25 cellular contexts compared by ENCODE assay signal in the genomic region with DNA sequence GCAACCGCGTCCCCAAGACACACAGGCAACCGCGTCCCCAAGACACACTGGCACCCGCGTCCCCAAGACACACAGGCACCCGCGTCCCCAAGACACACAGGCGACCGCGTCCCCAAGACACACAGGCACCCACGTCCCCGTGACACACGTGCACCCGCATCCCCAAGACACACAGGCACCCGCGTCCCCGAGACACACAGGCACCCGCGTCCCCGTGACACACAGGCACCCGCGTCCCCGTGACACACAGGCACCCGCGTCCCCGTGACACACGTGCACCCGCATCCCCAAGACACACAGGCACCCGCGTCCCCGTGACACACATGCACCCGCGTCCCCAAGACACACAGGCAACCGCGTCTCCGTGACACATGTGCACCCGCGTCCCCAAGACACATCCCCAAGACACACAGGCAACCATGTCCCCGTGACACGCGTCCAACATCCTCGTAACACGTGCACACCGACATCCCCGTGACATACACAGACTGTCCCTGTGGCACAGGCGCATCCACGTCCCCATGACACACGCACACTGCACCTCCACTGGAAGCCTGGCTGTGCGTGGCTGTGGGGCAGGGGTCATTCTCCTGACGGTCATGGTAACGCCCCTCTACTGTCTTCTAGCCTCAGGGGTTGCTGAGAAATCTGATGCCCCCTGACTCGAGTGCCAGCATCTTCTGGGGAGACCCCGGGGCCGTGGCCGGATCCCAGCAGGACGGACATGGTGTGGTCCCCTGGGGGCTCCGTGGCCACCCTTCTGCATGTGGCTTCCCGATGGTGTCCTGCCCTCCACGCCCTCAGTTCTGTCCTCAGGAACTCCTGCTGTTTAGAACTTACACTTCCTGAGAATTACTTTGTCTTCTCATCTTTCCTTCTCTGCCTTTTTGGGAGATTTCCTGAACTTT. TPM values are rescaled to one million over a fixed set of nuclear protein-coding genes. Genes with fewer than 3 reads are reported as not detected.
A peak's percentile ranks its signal among the peaks of the same experiment; 100 is the strongest.
DNase-seq lines count a peak whose midpoint lies in the region; ATAC-seq, FAIRE-seq and TF ChIP-seq lines count a peak whose summit lies in the region.
"Had no signal": no experiment of that assay in that cellular context is flagged by ENCODE, and none has a peak within 500 bp of the region (broad histone marks: within the 10 kb centered on the region; RNA-seq: fewer than 3 reads in every experiment).

No MANE protein-coding gene starts in this region.

- H3K14ac ChIP-seq in mesenchymal stem cell (ENCODE audit: low read length in 2 of 2), result no peak overlapping the region

- H3K4me3 ChIP-seq in heart left ventricle (no peak overlapping the region), left ventricle myocardium inferior (no peak overlapping the region), K562 (no peak overlapping the region), mesenchymal stem cell (ENCODE audit: insufficient read depth in 1 of 2, low read depth in 1 of 2, low read length in 2 of 2) (no peak overlapping the region)

- DNase-seq in heart left ventricle (peak in 3 of 5 donors; percentile 13 to 47 (median 24)), left ventricle myocardium inferior (no peak), K562 (ENCODE audit: extremely low read depth in 1 of 4, low spot score in 3 of 4) (no peak), mesenchymal stem cell (no peak), urothelium cell line (ENCODE audit: low spot score) (no peak), DMS79 (lab: John Stamatoyannopoulos, UW) (no peak), NCI-H82 (lab: John Stamatoyannopoulos, UW) (no peak)
- DNase-seq: 8988T; Calu3; CD8-positive, alpha-beta T cell; EL; HFFc6; MM.1S; NCI-H1092; NCI-H1436 treated with DMSO at 0.1 percent for 48 hours; NCI-H2029 treated with DMSO at 0.1 percent for 48 hours; NCI-H2171; NCI-H526 treated with DMSO at 0.1 percent for 48 hours had no signal

- no peaks in the 10 kb centered on the region for H3K9me1 ChIP-seq in K562 (ENCODE audit: control insufficient read depth, insufficient read depth, low read length)

- TF ChIP-seq CTCF in heart left ventricle (IDR thresholded peaks at IDR 0.05) (no peak), left ventricle myocardium inferior (IDR thresholded peaks at IDR 0.05; ENCODE audit: borderline replicate concordance) (no peak), K562 (IDR thresholded peaks at IDR 0.05 in 2 of 3, conservative IDR thresholded peaks at IDR 0.05 in 1 of 3; ENCODE audit: insufficient read depth in 2 of 3, low read depth in 1 of 3, low read length in 3 of 3) (no peak)

- no peaks in the 10 kb centered on the region for H3K79me2 ChIP-seq in K562 (ENCODE audit: control insufficient read depth, insufficient read depth, low read length)

- H2BK120ac ChIP-seq in mesenchymal stem cell (ENCODE audit: low read depth, low read length), result no peak overlapping the region

- peaks cover 0 to 4% (median 0%) of the 10 kb centered on the region in 9 donors for H3K36me3 ChIP-seq in heart left ventricle
- peaks cover 6% of the 10 kb centered on the region for H3K36me3 ChIP-seq in left ventricle myocardium inferior
- no peaks in the 10 kb centered on the region for H3K36me3 ChIP-seq in K562 (ENCODE audit: control insufficient read depth, insufficient read depth, low read length)
- peaks cover 0 to 26% of the 10 kb centered on the region in 2 experiments for H3K36me3 ChIP-seq in mesenchymal stem cell (ENCODE audit: control insufficient read depth in 1 of 2, insufficient read depth in 2 of 2, low read depth in 1 of 2, low read length in 2 of 2)

- intact Hi-C loops in heart left ventricle (cut with DNase I) (no loop called here), left ventricle myocardium inferior (cut with micrococcal nuclease) (no loop called here), K562 (cut with micrococcal nuclease) (no loop called here)

- H3K23ac ChIP-seq in mesenchymal stem cell (ENCODE audit: low read length in 2 of 2), result no peak overlapping the region

- ATAC-seq in heart left ventricle (no peak), K562 (no peak), HG03520 (IDR thresholded peaks at IDR 0.05; ENCODE audit: unreplicated experiment) (no peak)
- ATAC-seq: CD8-positive, alpha-beta T cell; Panc1 had no signal

- no peak overlapping the region for H3K18ac ChIP-seq in mesenchymal stem cell (ENCODE audit: low read depth in 1 of 2, low read length in 2 of 2)

- no peak for TF ChIP-seq RAD21 in K562 (CRISPR knock-in tag; conservative IDR thresholded peaks at IDR 0.05 in 1 of 2, IDR thresholded peaks at IDR 0.05 in 1 of 2)

- no peak overlapping the region for H4K8ac ChIP-seq in mesenchymal stem cell (ENCODE audit: low read length)

- CTCF ChIA-PET in K562 (lab: Yijun Ruan, JAX; ENCODE audit: low intra/inter-chr PET ratio), result no interaction called here

- no peak overlapping the region for H2BK12ac ChIP-seq in mesenchymal stem cell (ENCODE audit: low read length in 2 of 2)

- no peak overlapping the region for H2BK5ac ChIP-seq in mesenchymal stem cell (ENCODE audit: low read depth, low read length, poor library complexity, severe bottlenecking)

- H3K27ac ChIP-seq in heart left ventricle (no peak overlapping the region), left ventricle myocardium inferior (replicated peaks) (no peak overlapping the region), K562 (ENCODE audit: extremely low read depth, low read depth, low read length) (no peak overlapping the region), mesenchymal stem cell (ENCODE audit: low read length, poor library complexity, severe bottlenecking) (no peak overlapping the region)

- no peak overlapping the region for H3K9ac ChIP-seq in K562 (ENCODE audit: insufficient read depth in 1 of 2, low read depth in 2 of 2, low read length in 2 of 2)
- H3K9ac ChIP-seq in mesenchymal stem cell (ENCODE audit: low read length), result no peak overlapping the region

- no peak overlapping the region for H2AK5ac ChIP-seq in mesenchymal stem cell (ENCODE audit: low read length, severe bottlenecking)

- no peaks in the 10 kb centered on the region for H3K27me3 ChIP-seq in heart left ventricle
- no peaks in the 10 kb centered on the region for H3K27me3 ChIP-seq in left ventricle myocardium inferior (ENCODE audit: low read depth)
- H3K27me3 ChIP-seq in K562 (ENCODE audit: control insufficient read depth in 2 of 2, insufficient read depth in 2 of 2, low read length in 2 of 2), result no peaks in the 10 kb centered on the region
- H3K27me3 ChIP-seq in mesenchymal stem cell (ENCODE audit: control insufficient read depth in 1 of 2, insufficient read depth in 1 of 2, low read length in 2 of 2), result no peaks in the 10 kb centered on the region

- POLR2A ChIA-PET in K562 (lab: Yijun Ruan, JAX), result no interaction called here

- H3K4me1 ChIP-seq in heart left ventricle, result no peaks in the 10 kb centered on the region
- H3K4me1 ChIP-seq in left ventricle myocardium inferior, result no peaks in the 10 kb centered on the region
- H3K4me1 ChIP-seq in K562 (replicated peaks in 1 of 2; ENCODE audit: control insufficient read depth in 2 of 2, insufficient read depth in 2 of 2, low read length in 2 of 2), result peaks cover 0 to 45% of the 10 kb centered on the region in 2 experiments; a peak in 2 of 5 replicates
- H3K4me1 ChIP-seq in mesenchymal stem cell (ENCODE audit: control insufficient read depth, insufficient read depth, low read depth, low read length), result peaks cover 17% of the 10 kb centered on the region

- H4K20me1 ChIP-seq in K562 (replicated peaks; ENCODE audit: control insufficient read depth, insufficient read depth, low read length), result no peaks in the 10 kb centered on the region

- no peaks in the 10 kb centered on the region for H3K9me3 ChIP-seq in heart left ventricle
- H3K9me3 ChIP-seq in left ventricle myocardium inferior (replicated peaks), result no peaks in the 10 kb centered on the region
- H3K9me3 ChIP-seq in K562 (replicated peaks; ENCODE audit: control insufficient read depth, insufficient read depth, low read depth, low read length), result peaks cover 7% of the 10 kb centered on the region; the same call in 1 of the 2 replicates
- H3K9me3 ChIP-seq in mesenchymal stem cell (ENCODE audit: control insufficient read depth, low read length), result peaks cover 2% of the 10 kb centered on the region

- peak overlapping the region; percentile 69 for H4K91ac ChIP-seq in mesenchymal stem cell (ENCODE audit: low read length)

- TF ChIP-seq EP300 in K562 (IDR thresholded peaks at IDR 0.05; ENCODE audit: low read length), result no peak

- TF ChIP-seq POLR2A in heart left ventricle (IDR thresholded peaks at IDR 0.05) (no peak), K562 (conservative IDR thresholded peaks at IDR 0.05) (no peak)

- no peak overlapping the region for H2BK15ac ChIP-seq in mesenchymal stem cell (ENCODE audit: low read depth, poor library complexity, severe bottlenecking)

- H3K79me1 ChIP-seq in mesenchymal stem cell (replicated peaks; ENCODE audit: low read length, poor library complexity, severe bottlenecking), result peaks cover 14% of the 10 kb centered on the region

- BruUV-seq in K562 (replicated peaks; lab: Mats Ljungman, UMichigan), result no TSS peak

- H3K4me2 ChIP-seq in K562 (ENCODE audit: insufficient read depth, low read length) (no peak overlapping the region), mesenchymal stem cell (ENCODE audit: low read length, poor library complexity, severe bottlenecking) (no peak overlapping the region)

- no peak overlapping the region for H3K4ac ChIP-seq in mesenchymal stem cell (ENCODE audit: low read depth in 1 of 2, low read length in 2 of 2)

- no peak overlapping the region for H2AFZ ChIP-seq in K562 (ENCODE audit: low read depth, low read length)
- no peak overlapping the region for H2AFZ ChIP-seq in mesenchymal stem cell (ENCODE audit: low read depth, low read length)

- 93 to 96% (median 96%) methylated on average over 56 to 60 of the region's 60 CpGs for WGBS in heart left ventricle, 4 donors
- WGBS in K562 (ENCODE audit: insufficient coverage, low coverage, missing lambda C conversion rate), result 91% methylated on average over 33 of the region's 60 CpGs
- 95% methylated on average over 60 of the region's 60 CpGs for WGBS in mesenchymal stem cell

- in situ Hi-C loops in K562 (cut with MboI), result no loop called here

- FAIRE-seq in K562 (lab: Jason Lieb, UNC) (no peak), urothelium cell line (lab: Jason Lieb, UNC) (peak; percentile 52)
- FAIRE-seq: H54, HTR-8/SVneo had no signal

RNA-seq across cellular contexts. Expression of a gene that starts 24.1 kb away (rescaled TPM):
- total RNA-seq in heart left ventricle, result 10 to 100 TPM in 2 of 9 donors, 1 to 10 TPM in 7; 4.1 to 12.9 (median 8.6) TPM
- 10 to 100 TPM in 1 of 2 donors, 1 to 10 TPM in 1; 5.6 to 15.2 TPM for polyA plus RNA-seq in heart left ventricle
- total RNA-seq in left ventricle myocardium inferior, result 9.2 TPM
- 17.3 and 38.8 TPM in 2 replicates for total RNA-seq in K562 (2011; cell fraction: chromatin; rRNA removed; ENCODE audit: low replicate concordance)
- 26.5 and 29.7 TPM in 2 replicates for total RNA-seq in K562 (2011; cell fraction: nucleolus; rRNA removed)
- total RNA-seq in K562 (2011; cell fraction: nucleoplasm; rRNA removed), result 17.2 and 17.5 TPM in 2 replicates
- 6.5 and 6.7 TPM in 2 replicates for total RNA-seq in K562 (2014; rRNA removed)
- 1.3 and 1.5 TPM in 2 replicates for total RNA-seq in K562 (2014; rRNA removed; fragmentation: Illumina TruSeq; extraction: Trizol)
- 3.3 and 3.4 TPM in 2 replicates for total RNA-seq in K562 (2015; rRNA removed; fragmentation: Illumina TruSeq; extraction: Trizol)
- total RNA-seq in K562 (2021), result 11.7 and 12.5 TPM in 2 replicates
- 3.9 and 8.0 TPM in 2 replicates for polyA plus RNA-seq in K562 (2011; rRNA removed)
- polyA plus RNA-seq in K562 (2011; cell fraction: cytosol; rRNA removed), result 5.1 and 8.7 TPM in 2 replicates
- polyA plus RNA-seq in K562 (2011; cell fraction: nucleus; rRNA removed), result 60.2 and 73.6 TPM in 2 replicates
- 7.9 and 18.3 TPM in 2 replicates for polyA plus RNA-seq in K562 (2012)
- polyA plus RNA-seq in K562 (2014; fragmentation: Illumina TruSeq; extraction: Trizol), result 5.6 and 8.5 TPM in 2 replicates
- under 1 TPM; 0.29 to 0.35 TPM for polyA plus RNA-seq in K562 (2014; fragmentation: Nextera tagmentation; extraction: Ambion mirVana)
- polyA plus RNA-seq in K562 (2014; rRNA removed), result 8.6 and 10.2 TPM in 2 replicates
- polyA minus RNA-seq in K562 (2011; rRNA and poly(A)+ RNA removed), result 2.0 and 3.0 TPM in 2 replicates
- 2.3 and 5.6 TPM in 2 replicates for polyA minus RNA-seq in K562 (2011; cell fraction: cytosol; rRNA and poly(A)+ RNA removed)
- 6.2 and 8.9 TPM in 2 replicates for polyA minus RNA-seq in K562 (2011; cell fraction: nucleus; rRNA and poly(A)+ RNA removed)
- polyA plus RNA-seq in mesenchymal stem cell (2013, experiment 1 of 2), result 7.1 TPM
- polyA plus RNA-seq in mesenchymal stem cell (2013, experiment 2 of 2), result 7.2 TPM

RNA-seq across cellular contexts. Expression of a gene that starts 24.4 kb away (rescaled TPM):
- 1 to 10 TPM in 8 of 9 donors, under 1 TPM in 1; 0.81 to 5.5 (median 2.7) TPM for total RNA-seq in heart left ventricle
- polyA plus RNA-seq in heart left ventricle, result 1 to 10 TPM in 1 of 2 donors, under 1 TPM in 1; 0.44 to 4.1 TPM
- total RNA-seq in left ventricle myocardium inferior, result 2.0 TPM
- total RNA-seq in K562 (2011; cell fraction: chromatin; rRNA removed; ENCODE audit: low replicate concordance), result 0.25 and 0.97 TPM in 2 replicates
- 1.6 and 1.8 TPM in 2 replicates for total RNA-seq in K562 (2011; cell fraction: nucleolus; rRNA removed)
- total RNA-seq in K562 (2011; cell fraction: nucleoplasm; rRNA removed), result 0.69 and 0.88 TPM in 2 replicates
- total RNA-seq in K562 (2014; rRNA removed), result 0.33 and 0.50 TPM in 2 replicates
- total RNA-seq in K562 (2014; rRNA removed; fragmentation: Illumina TruSeq; extraction: Trizol), result not detected in 2 replicates
- 0.07 TPM in 1 of 2 replicates, not detected in the other for total RNA-seq in K562 (2015; rRNA removed; fragmentation: Illumina TruSeq; extraction: Trizol)
- 0.63 and 1.2 TPM in 2 replicates for total RNA-seq in K562 (2021)
- polyA plus RNA-seq in K562 (2011; rRNA removed), result 0.11 and 0.22 TPM in 2 replicates
- polyA plus RNA-seq in K562 (2011; cell fraction: cytosol; rRNA removed), result 0.13 and 0.36 TPM in 2 replicates
- 2.8 and 4.7 TPM in 2 replicates for polyA plus RNA-seq in K562 (2011; cell fraction: nucleus; rRNA removed)
- 0.34 and 2.4 TPM in 2 replicates for polyA plus RNA-seq in K562 (2012)
- not detected in 2 replicates for polyA plus RNA-seq in K562 (2014; fragmentation: Illumina TruSeq; extraction: Trizol)
- not detected for polyA plus RNA-seq in K562 (2014; fragmentation: Nextera tagmentation; extraction: Ambion mirVana)
- 0.20 and 0.50 TPM in 2 replicates for polyA plus RNA-seq in K562 (2014; rRNA removed)
- polyA minus RNA-seq in K562 (2011; rRNA and poly(A)+ RNA removed), result not detected in 2 replicates
- polyA minus RNA-seq in K562 (2011; cell fraction: cytosol; rRNA and poly(A)+ RNA removed), result not detected in 2 replicates
- 0.81 and 1.00 TPM in 2 replicates for polyA minus RNA-seq in K562 (2011; cell fraction: nucleus; rRNA and poly(A)+ RNA removed)
- 0.21 TPM for polyA plus RNA-seq in mesenchymal stem cell (2013, experiment 1 of 2)
- polyA plus RNA-seq in mesenchymal stem cell (2013, experiment 2 of 2), result 0.14 TPM

RNA-seq across cellular contexts. Expression of a gene that starts 42.3 kb away (rescaled TPM):
- total RNA-seq in heart left ventricle (not detected), left ventricle myocardium inferior (not detected), K562 (2014; rRNA removed) (0.16 and 0.27 TPM in 2 replicates), K562 (2014; rRNA removed; fragmentation: Illumina TruSeq; extraction: Trizol) (not detected in 2 replicates), K562 (2015; rRNA removed; fragmentation: Illumina TruSeq; extraction: Trizol) (0.08 TPM in 1 of 2 replicates, not detected in the other), K562 (2021) (0.13 and 0.18 TPM in 2 replicates)
- polyA plus RNA-seq in heart left ventricle (not detected), K562 (2011; rRNA removed) (0.06 and 0.11 TPM in 2 replicates), K562 (2014; fragmentation: Illumina TruSeq; extraction: Trizol) (0.07 TPM in 1 of 2 replicates, not detected in the other), K562 (2014; fragmentation: Nextera tagmentation; extraction: Ambion mirVana) (not detected), K562 (2014; rRNA removed) (0.20 TPM in 1 of 2 replicates, not detected in the other)
- 0.23 and 0.67 TPM in 2 replicates for total RNA-seq in K562 (2011; cell fraction: chromatin; rRNA removed; ENCODE audit: low replicate concordance)
- 0.50 and 0.53 TPM in 2 replicates for total RNA-seq in K562 (2011; cell fraction: nucleolus; rRNA removed)
- 0.22 TPM in 1 of 2 replicates, not detected in the other for total RNA-seq in K562 (2011; cell fraction: nucleoplasm; rRNA removed)
- polyA plus RNA-seq in K562 (2011; cell fraction: cytosol; rRNA removed), result 0.04 and 0.27 TPM in 2 replicates
- 0.63 and 1.0 TPM in 2 replicates for polyA plus RNA-seq in K562 (2011; cell fraction: nucleus; rRNA removed)
- 0.12 and 0.16 TPM in 2 replicates for polyA plus RNA-seq in K562 (2012)
- polyA minus RNA-seq in K562 (2011; rRNA and poly(A)+ RNA removed), result not detected in 2 replicates
- not detected in 2 replicates for polyA minus RNA-seq in K562 (2011; cell fraction: cytosol; rRNA and poly(A)+ RNA removed)
- 0.13 and 0.22 TPM in 2 replicates for polyA minus RNA-seq in K562 (2011; cell fraction: nucleus; rRNA and poly(A)+ RNA removed)
- 0.01 TPM for polyA plus RNA-seq in mesenchymal stem cell (2013, experiment 1 of 2)
- 0.03 TPM for polyA plus RNA-seq in mesenchymal stem cell (2013, experiment 2 of 2)
- total RNA-seq: CD8-positive, alpha-beta T cell; HFFc6; LHCN-M2; SK-MEL-5 had no signal
- polyA plus RNA-seq: AG04450 had no signal

Comparison
In these comparisons a context has a peak if more than half of its experiments do, and no peak if none do; other contexts are left out.
1. DNase-seq: peak in heart left ventricle (3 of 5); none in left ventricle myocardium inferior (single experiment), K562 (0 of 4), mesenchymal stem cell (single experiment), urothelium cell line (single experiment), DMS79 (single experiment) and NCI-H82 (single experiment).